Comparison of ENCODE assay signal across 22 cellular contexts in the genomic region with DNA sequence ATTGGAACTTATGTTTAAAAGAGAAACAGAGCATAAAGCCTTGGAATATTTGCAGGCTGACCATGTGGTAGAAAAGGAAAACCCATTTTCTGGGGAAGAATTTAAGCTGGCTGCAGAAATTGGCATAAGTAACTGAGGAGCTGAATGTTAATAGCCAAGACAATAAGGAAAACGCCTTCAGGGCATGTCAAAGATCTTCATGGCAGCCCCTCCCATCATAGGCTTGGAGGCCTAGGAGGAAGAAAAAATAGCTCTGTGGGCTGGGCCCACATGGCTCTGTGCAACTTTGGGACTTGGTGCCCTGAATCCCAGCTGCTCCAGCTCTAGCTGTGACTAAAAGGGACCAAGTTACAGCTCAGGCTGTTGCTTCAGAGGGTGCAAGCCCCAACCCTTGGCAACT.
"Had no signal": no experiment of that assay in that cellular context is flagged by ENCODE, and none has a peak within 500 bp of the region (broad histone marks: within the 10 kb centered on the region; RNA-seq: fewer than 3 reads in every experiment).

No MANE protein-coding gene starts in this region.

- H3K4me1 ChIP-seq: breast epithelium, esophagus squamous epithelium, lower lobe of right lung, prostate gland, right atrium auricular region, vagina had no signal

- H3K36me3 ChIP-seq: breast epithelium, esophagus squamous epithelium, lower lobe of right lung, neutrophil, ovary, prostate gland, right atrium auricular region, thoracic aorta, vagina had no signal

- H3K9me3 ChIP-seq: breast epithelium, esophagus squamous epithelium, lower lobe of right lung, neutrophil, ovary, prostate gland, right atrium auricular region, thoracic aorta, vagina had no signal

- DNase-seq: activated CD4-positive, alpha-beta T cell treated with anti-CD3 and anti-CD28 coated beads for 36 hours; activated CD4-positive, alpha-beta T cell treated with anti-CD3 and anti-CD28 coated beads, Interleukin-2, amount 50 U/mL, for 4 hours; activated naive CD4-positive, alpha-beta T cell treated with Interleukin-2 at 50 U/mL for 16 hours; activated naive CD8-positive, alpha-beta T cell treated with anti-CD3 and anti-CD28 coated beads for 36 hours; activated T-cell treated with anti-CD3 and anti-CD28 coated beads, Interleukin-2, amount 50 U/mL, for 48 hours; amniotic stem cell; esophagus squamous epithelium; kidney; lower lobe of right lung; naive thymus-derived CD8-positive, alpha-beta T cell; ovary; stimulated activated CD4-positive, alpha-beta T cell treated with anti-CD3 and anti-CD28 coated beads, Interleukin-4, amount 100 ng/mL, for 24 hours; stimulated activated naive CD4-positive, alpha-beta T cell treated with Interleukin-2 at 50 U/mL for 16 hours had no signal

- H3K27me3 ChIP-seq: breast epithelium, neutrophil, ovary, right atrium auricular region, vagina had no signal

- H3K4me3 ChIP-seq: breast epithelium, esophagus squamous epithelium, lower lobe of right lung, ovary, prostate gland, right atrium auricular region, thoracic aorta, vagina had no signal

- FAIRE-seq: colon, kidney had no signal

- ATAC-seq: activated CD4-positive, alpha-beta T cell treated with anti-CD3 and anti-CD28 coated beads for 36 hours; left lobe of liver; lower lobe of right lung; naive thymus-derived CD8-positive, alpha-beta T cell; WTC11 had no signal
